In genomic region chr19:56670961-56671612, GRCh38 we compare ENCODE assay signal across 1 cellular context.
TF ChIP-seq lines count a peak whose summit lies in the region.

No MANE protein-coding gene starts in this region.

TF ChIP-seq in WTC11, 78 proteins besides CTCF, POLR2A, EP300 and RAD21 (continued from another document):
- TF ChIP-seq ATF2 (CRISPR knock-in tag; IDR thresholded peaks at IDR 0.05; ENCODE audit: borderline replicate concordance, low read depth) (no peak), RORB (CRISPR knock-in tag; IDR thresholded peaks at IDR 0.05) (no peak), ZNF396 (CRISPR knock-in tag; IDR thresholded peaks at IDR 0.05; ENCODE audit: borderline replicate concordance) (no peak), E2F1 (CRISPR knock-in tag; IDR thresholded peaks at IDR 0.05) (no peak), ZNF219 (CRISPR knock-in tag; IDR thresholded peaks at IDR 0.05; ENCODE audit: borderline replicate concordance) (no peak), OVOL2 (CRISPR knock-in tag; IDR thresholded peaks at IDR 0.05; ENCODE audit: borderline replicate concordance) (no peak), TP53 (CRISPR knock-in tag; IDR thresholded peaks at IDR 0.05) (no peak), NFE2L1 (CRISPR knock-in tag; IDR thresholded peaks at IDR 0.05) (no peak), AR (CRISPR knock-in tag; IDR thresholded peaks at IDR 0.05) (no peak), ATF1 (CRISPR knock-in tag; IDR thresholded peaks at IDR 0.05) (no peak), USF1 (CRISPR knock-in tag; IDR thresholded peaks at IDR 0.05) (no peak), ZBTB43 (CRISPR knock-in tag; IDR thresholded peaks at IDR 0.05) (no peak), ESRRA (CRISPR knock-in tag; IDR thresholded peaks at IDR 0.05; ENCODE audit: borderline replicate concordance) (no peak), MAX (CRISPR knock-in tag; IDR thresholded peaks at IDR 0.05) (no peak), ELF4 (CRISPR knock-in tag; IDR thresholded peaks at IDR 0.05; ENCODE audit: low read depth) (no peak)
